Comparison of ENCODE assay signal across 19 cellular contexts in genomic region chr2:103809390-103809789, GRCh38.
"Had no signal": no experiment of that assay in that cellular context is flagged by ENCODE, and none has a peak within 500 bp of the region (broad histone marks: within the 10 kb centered on the region; RNA-seq: fewer than 3 reads in every experiment).

No MANE protein-coding gene starts in this region.

- H3K4me1 ChIP-seq: heart left ventricle, sigmoid colon, testis, tibial nerve had no signal

- H3K27me3 Mint-ChIP-seq: naive B cell; stimulated activated naive B cell treated with anti-CD40 and anti-IgM and Interleukin-4, amounts not matched to agents 10 μg/mL and 1 μg/mL and 100 μg/mL, for 72 hours; stimulated activated naive CD8-positive, alpha-beta T cell treated with anti-CD3 and anti-CD28 coated beads, Interleukin-15, amount 100 ng/mL, for 72 hours had no signal

- H3K27ac ChIP-seq: coronary artery, heart left ventricle, neutrophil, sigmoid colon, skin epidermis, testis, tibial nerve had no signal

- H3K4me1 Mint-ChIP-seq: naive B cell; nephron; stimulated activated naive B cell treated with anti-CD40 and anti-IgM and Interleukin-4, amounts not matched to agents 10 μg/mL and 1 μg/mL and 100 μg/mL, for 72 hours; stimulated activated naive CD8-positive, alpha-beta T cell treated with anti-CD3 and anti-CD28 coated beads, Interleukin-15, amount 100 ng/mL, for 72 hours had no signal

- H3K9me3 ChIP-seq: neutrophil, sigmoid colon, testis, tibial nerve had no signal

- H3K36me3 ChIP-seq: heart left ventricle, neutrophil, sigmoid colon, tibial nerve had no signal

- H3K27ac Mint-ChIP-seq: naive B cell; nephron; stimulated activated naive B cell treated with anti-CD40 and anti-IgM and Interleukin-4, amounts not matched to agents 10 μg/mL and 1 μg/mL and 100 μg/mL, for 72 hours; stimulated activated naive CD8-positive, alpha-beta T cell treated with anti-CD3 and anti-CD28 coated beads, Interleukin-15, amount 100 ng/mL, for 72 hours had no signal

- H3K36me3 Mint-ChIP-seq: naive B cell; stimulated activated naive B cell treated with anti-CD40 and anti-IgM and Interleukin-4, amounts not matched to agents 10 μg/mL and 1 μg/mL and 100 μg/mL, for 72 hours had no signal

- DNase-seq: effector CD4-positive, alpha-beta T cell; heart left ventricle; hypothalamus; kidney glomerular epithelial cell; naive B cell; posterior cingulate gyrus; sigmoid colon; stimulated activated CD4-positive, alpha-beta T cell treated with anti-CD3 and anti-CD28 coated beads, Interleukin-2, amount 100 ng/mL, for 24 hours; stimulated activated CD4-positive, alpha-beta T cell treated with anti-CD3 and anti-CD28 coated beads, Interleukin-4, amount 100 ng/mL, for 4 hours; stimulated activated naive B cell treated with anti-CD40 and anti-IgM and Interleukin-4, amounts not matched to agents 10 μg/mL and 1 μg/mL and 100 μg/mL, for 72 hours; stimulated activated naive CD8-positive, alpha-beta T cell treated with anti-CD3 and anti-CD28 coated beads, Interleukin-15, amount 100 ng/mL, for 72 hours; testis had no signal

- FAIRE-seq: frontal cortex, islet of Langerhans had no signal

- H3K27me3 ChIP-seq: heart left ventricle, neutrophil, sigmoid colon, testis, tibial nerve had no signal

- H3K4me3 Mint-ChIP-seq: naive B cell; nephron; stimulated activated naive B cell treated with anti-CD40 and anti-IgM and Interleukin-4, amounts not matched to agents 10 μg/mL and 1 μg/mL and 100 μg/mL, for 72 hours; stimulated activated naive CD8-positive, alpha-beta T cell treated with anti-CD3 and anti-CD28 coated beads, Interleukin-15, amount 100 ng/mL, for 72 hours had no signal

- H3K4me3 ChIP-seq: coronary artery, heart left ventricle, sigmoid colon, skin epidermis, testis, tibial nerve had no signal

- H3K9me3 Mint-ChIP-seq: nephron had no signal
